Comparison of ENCODE assay signal across 24 cellular contexts in the genomic region with DNA sequence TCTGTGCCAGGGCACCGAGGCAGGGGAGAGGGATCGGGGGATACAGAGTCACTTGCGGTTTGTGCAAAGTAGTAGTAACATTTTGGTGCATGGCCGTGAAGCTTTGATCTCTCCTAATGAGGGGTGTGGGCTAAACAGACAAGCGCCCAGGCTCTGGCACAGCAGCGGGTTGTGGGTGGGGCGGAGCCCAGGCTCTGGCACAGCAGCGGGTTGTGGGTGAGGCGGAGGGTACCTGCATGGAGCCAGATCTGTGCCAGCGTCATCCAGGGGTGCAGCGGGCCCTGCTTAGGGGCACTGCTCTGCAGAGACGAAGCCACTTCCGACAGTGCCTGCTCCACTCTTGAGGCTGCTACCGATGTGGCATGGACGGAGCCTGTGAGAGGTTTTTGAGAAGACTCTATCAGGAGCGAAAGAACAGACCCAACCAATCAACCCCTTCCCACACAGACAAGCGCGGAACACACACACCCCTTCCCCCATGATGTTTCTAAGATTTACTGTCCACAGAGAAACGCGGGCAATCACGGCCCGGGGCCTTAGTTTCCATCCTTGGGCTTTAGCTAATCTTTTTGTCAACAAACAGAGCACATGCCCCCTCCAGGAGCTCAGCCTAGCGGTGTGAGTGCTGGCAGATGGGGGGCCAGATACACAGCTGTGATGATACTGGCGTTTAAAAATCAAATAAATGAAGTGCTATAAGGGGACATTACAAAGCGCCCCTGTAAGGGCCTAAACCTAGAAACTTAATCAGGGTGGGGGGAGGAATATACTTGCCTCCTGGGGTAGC.
"Had no signal": no experiment of that assay in that cellular context is flagged by ENCODE, and none has a peak within 500 bp of the region (broad histone marks: within the 10 kb centered on the region; RNA-seq: fewer than 3 reads in every experiment).

No MANE protein-coding gene starts in this region.

- H3K27ac Mint-ChIP-seq: activated CD8-positive, alpha-beta T cell treated with anti-CD3 and anti-CD28 coated beads for 36 hours; activated naive CD4-positive, alpha-beta T cell treated with anti-CD3 and anti-CD28 coated beads, Interleukin-2, amount 50 U/mL, for 24 hours; WTC11 had no signal

- H3K9ac ChIP-seq: parathyroid adenoma had no signal

- H3K27ac ChIP-seq: body of pancreas, parathyroid adenoma, skin epidermis, tibial nerve had no signal

- H3K4me3 Mint-ChIP-seq: activated CD8-positive, alpha-beta T cell treated with anti-CD3 and anti-CD28 coated beads for 36 hours; activated naive CD4-positive, alpha-beta T cell treated with anti-CD3 and anti-CD28 coated beads, Interleukin-2, amount 50 U/mL, for 24 hours; activated T-cell treated with anti-CD3 and anti-CD28 coated beads, Interleukin-2, amount 50 U/mL, for 4 hours; central memory CD8-positive, alpha-beta T cell; WTC11 had no signal

- ATAC-seq: activated CD8-positive, alpha-beta T cell treated with anti-CD3 and anti-CD28 coated beads for 36 hours; activated T-cell treated with anti-CD3 and anti-CD28 coated beads, Interleukin-2, amount 50 U/mL, for 4 hours; body of pancreas; left colon; WTC11 had no signal

- H3K27me3 ChIP-seq: body of pancreas, tibial nerve had no signal

- H3K9me3 Mint-ChIP-seq: activated CD8-positive, alpha-beta T cell treated with anti-CD3 and anti-CD28 coated beads for 36 hours; activated naive CD4-positive, alpha-beta T cell treated with anti-CD3 and anti-CD28 coated beads, Interleukin-2, amount 50 U/mL, for 24 hours; activated T-cell treated with anti-CD3 and anti-CD28 coated beads, Interleukin-2, amount 50 U/mL, for 4 hours; central memory CD8-positive, alpha-beta T cell; WTC11 had no signal

- H3K79me2 ChIP-seq: parathyroid adenoma had no signal

- H3K4me3 ChIP-seq: body of pancreas, lung, skin epidermis, tibial nerve had no signal

- H3K36me3 Mint-ChIP-seq: activated naive CD4-positive, alpha-beta T cell treated with anti-CD3 and anti-CD28 coated beads, Interleukin-2, amount 50 U/mL, for 24 hours; WTC11 had no signal

- DNase-seq: activated CD4-positive, alpha-beta T cell treated with anti-CD3 and anti-CD28 coated beads for 48 hours; activated CD8-positive, alpha-beta T cell treated with anti-CD3 and anti-CD28 coated beads for 36 hours; activated effector memory CD4-positive, alpha-beta T cell treated with Interleukin-2 at 50 U/mL for 16 hours; activated T-cell treated with anti-CD3 and anti-CD28 coated beads, Interleukin-2, amount 50 U/mL, for 4 hours; amniotic stem cell; body of pancreas; cortex of kidney; effector CD8-positive, alpha-beta T cell; foreskin melanocyte; head of caudate nucleus; left colon; retina; stimulated activated CD4-positive, alpha-beta T cell treated with anti-CD3 and anti-CD28 coated beads, Interleukin-4, amount 100 ng/mL, for 24 hours; stimulated activated naive CD4-positive, alpha-beta T cell treated with Interleukin-2 at 50 U/mL for 16 hours; substantia nigra; T-helper 2 cell had no signal

- H3K4me1 Mint-ChIP-seq: activated naive CD4-positive, alpha-beta T cell treated with anti-CD3 and anti-CD28 coated beads, Interleukin-2, amount 50 U/mL, for 24 hours; central memory CD8-positive, alpha-beta T cell had no signal

- H3K4me1 ChIP-seq: body of pancreas, parathyroid adenoma, tibial nerve had no signal

- H2AFZ ChIP-seq: parathyroid adenoma had no signal

- FAIRE-seq: islet of Langerhans had no signal

- H3K27me3 Mint-ChIP-seq: activated CD8-positive, alpha-beta T cell treated with anti-CD3 and anti-CD28 coated beads for 36 hours; activated naive CD4-positive, alpha-beta T cell treated with anti-CD3 and anti-CD28 coated beads, Interleukin-2, amount 50 U/mL, for 24 hours had no signal

- H3K9me3 ChIP-seq: body of pancreas, tibial nerve had no signal
